ENCODE assay signal across 10 cellular contexts in the genomic region with DNA sequence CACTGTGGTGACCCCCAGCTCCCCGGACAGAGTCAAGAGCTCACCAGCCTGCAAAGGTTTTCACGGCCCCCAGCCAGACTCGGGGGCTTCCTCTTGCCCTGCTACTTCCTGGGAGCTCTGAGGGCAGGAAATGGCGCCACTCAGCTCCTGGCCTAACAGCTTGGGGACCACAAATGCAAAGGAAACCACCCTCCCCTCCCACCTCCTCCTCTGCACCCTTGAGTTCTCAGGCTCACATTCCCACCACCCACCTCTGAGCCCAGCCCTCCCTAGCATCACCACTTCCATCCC. TPM values are rescaled to one million over a fixed set of nuclear protein-coding genes. Genes with fewer than 3 reads are reported as not detected.
DNase-seq lines count a peak whose midpoint lies in the region; ATAC-seq and TF ChIP-seq lines count a peak whose summit lies in the region.
"Had no signal": no experiment of that assay in that cellular context is flagged by ENCODE, and none has a peak within 500 bp of the region (broad histone marks: within the 10 kb centered on the region; RNA-seq: fewer than 3 reads in every experiment).

No MANE protein-coding gene starts in this region.

- no peak for ATAC-seq in HG02973 (IDR thresholded peaks at IDR 0.05; ENCODE audit: unreplicated experiment)
- ATAC-seq: left ventricle myocardium superior had no signal

- intact Hi-C loops in activated T-helper 2 cell treated with anti-CD3 and anti-CD28 coated beads, Interferon-gamma antibody, Interleukin-2, Interleukin-4, amounts not matched to agents 10 μg/mL and 5 μg/mL and 100 μg/mL, durations not matched to agents 14 hours and 24 hours and 36 hours (cut with micrococcal nuclease): loop anchor here (5.0 kb wide), 2 partner anchors 35 to 50 kb away; no protein-coding TSS in a partner anchor

- peaks cover 44% of the 10 kb centered on the region for H3K36me3 Mint-ChIP-seq in activated T-helper 2 cell treated with anti-CD3 and anti-CD28 coated beads, Interferon-gamma antibody, Interleukin-2, Interleukin-4, amounts not matched to agents 10 μg/mL and 5 μg/mL and 100 μg/mL, durations not matched to agents 14 hours and 24 hours and 36 hours (ENCODE audit: low read depth)
- H3K36me3 Mint-ChIP-seq in progenitor cell of endocrine pancreas (ENCODE audit: insufficient read depth): no peaks in the 10 kb centered on the region

- H3K27ac Mint-ChIP-seq in activated T-helper 2 cell treated with anti-CD3 and anti-CD28 coated beads, Interferon-gamma antibody, Interleukin-2, Interleukin-4, amounts not matched to agents 10 μg/mL and 5 μg/mL and 100 μg/mL, durations not matched to agents 14 hours and 24 hours and 36 hours: peak overlapping the region; percentile 93
- H3K27ac Mint-ChIP-seq in progenitor cell of endocrine pancreas: no peak overlapping the region

- TF ChIP-seq POLR2A in GM10847 (IDR thresholded peaks at IDR 0.05; ENCODE audit: extremely low read depth, insufficient read length): peak; percentile 24

- DNase-seq in KG1 (lab: John Stamatoyannopoulos, UW) (peak; percentile 64), G401 (ENCODE audit: low spot score) (no peak), C1 segment of cervical spinal cord (lab: John Stamatoyannopoulos, UW) (no peak), progenitor cell of endocrine pancreas (ENCODE audit: low spot score, unreplicated experiment) (no peak)
- no peak for DNase-seq in activated T-helper 2 cell treated with anti-CD3 and anti-CD28 coated beads, Interferon-gamma antibody, Interleukin-2, Interleukin-4, amounts not matched to agents 10 μg/mL and 5 μg/mL and 100 μg/mL, durations not matched to agents 14 hours and 24 hours and 36 hours (ENCODE audit: low spot score)
- DNase-seq: left ventricle myocardium superior, NCI-H2171 had no signal

- H3K4me3 Mint-ChIP-seq in activated T-helper 2 cell treated with anti-CD3 and anti-CD28 coated beads, Interferon-gamma antibody, Interleukin-2, Interleukin-4, amounts not matched to agents 10 μg/mL and 5 μg/mL and 100 μg/mL, durations not matched to agents 14 hours and 24 hours and 36 hours (ENCODE audit: low read depth): peak overlapping the region; percentile 94
- H3K4me3 Mint-ChIP-seq in progenitor cell of endocrine pancreas (ENCODE audit: low read depth): no peak overlapping the region

- H3K4me1 Mint-ChIP-seq in activated T-helper 2 cell treated with anti-CD3 and anti-CD28 coated beads, Interferon-gamma antibody, Interleukin-2, Interleukin-4, amounts not matched to agents 10 μg/mL and 5 μg/mL and 100 μg/mL, durations not matched to agents 14 hours and 24 hours and 36 hours (ENCODE audit: low read depth): peaks cover 37% of the 10 kb centered on the region
- peaks cover 12% of the 10 kb centered on the region for H3K4me1 Mint-ChIP-seq in progenitor cell of endocrine pancreas (ENCODE audit: low read depth)

- H3K27me3 Mint-ChIP-seq in activated T-helper 2 cell treated with anti-CD3 and anti-CD28 coated beads, Interferon-gamma antibody, Interleukin-2, Interleukin-4, amounts not matched to agents 10 μg/mL and 5 μg/mL and 100 μg/mL, durations not matched to agents 14 hours and 24 hours and 36 hours (ENCODE audit: low read depth): no peaks in the 10 kb centered on the region
- H3K27me3 Mint-ChIP-seq in progenitor cell of endocrine pancreas: no peaks in the 10 kb centered on the region

- no peak for TF ChIP-seq CTCF in progenitor cell of endocrine pancreas (IDR thresholded peaks at IDR 0.05; ENCODE audit: unreplicated experiment)

- H3K27ac ChIP-seq in skin epidermis: peak overlapping the region in 17 of 21 experiments; percentile 14 to 96 (median 71)

- H3K9me3 Mint-ChIP-seq in activated T-helper 2 cell treated with anti-CD3 and anti-CD28 coated beads, Interferon-gamma antibody, Interleukin-2, Interleukin-4, amounts not matched to agents 10 μg/mL and 5 μg/mL and 100 μg/mL, durations not matched to agents 14 hours and 24 hours and 36 hours: no peaks in the 10 kb centered on the region
- H3K9me3 Mint-ChIP-seq in progenitor cell of endocrine pancreas (ENCODE audit: low read depth): no peaks in the 10 kb centered on the region

- H3K4me3 ChIP-seq in skin epidermis: peak overlapping the region in 6 of 7 experiments; percentile 21 to 48 (median 30)

- in situ Hi-C loops in G401 (cut with HindIII; ENCODE audit: low sequenced_read_pairs): no loop called here

RNA-seq across cellular contexts. Expression of gene SPN, which starts 0.4 kb away (rescaled TPM):
- 254 and 258 TPM in 2 replicates for total RNA-seq in activated T-helper 2 cell treated with anti-CD3 and anti-CD28 coated beads, Interferon-gamma antibody, Interleukin-2, Interleukin-4, amounts not matched to agents 10 μg/mL and 5 μg/mL and 100 μg/mL, durations not matched to agents 14 hours and 24 hours and 36 hours
- total RNA-seq in G401 (2014; rRNA removed; shearing (Covaris generic)): 0.37 TPM in 1 of 2 replicates, not detected in the other
- 0.19 and 0.20 TPM in 2 replicates for total RNA-seq in progenitor cell of endocrine pancreas

RNA-seq across cellular contexts. Expression of gene QPRT, which starts 16.3 kb away (rescaled TPM):
- 24.1 and 29.0 TPM in 2 replicates for total RNA-seq in activated T-helper 2 cell treated with anti-CD3 and anti-CD28 coated beads, Interferon-gamma antibody, Interleukin-2, Interleukin-4, amounts not matched to agents 10 μg/mL and 5 μg/mL and 100 μg/mL, durations not matched to agents 14 hours and 24 hours and 36 hours
- total RNA-seq in G401 (2014; rRNA removed; shearing (Covaris generic)): 96.6 and 105 TPM in 2 replicates
- total RNA-seq in progenitor cell of endocrine pancreas: 106 and 115 TPM in 2 replicates

Comparison
In these comparisons a context has a peak if more than half of its experiments do, and no peak if none do; other contexts are left out.
1. RNA of gene SPN, which starts 0.4 kb away (total RNA-seq): 254 to 258 TPM in activated T-helper 2 cell treated with anti-CD3 and anti-CD28 coated beads, Interferon-gamma antibody, Interleukin-2, Interleukin-4, amounts not matched to agents 10 μg/mL and 5 μg/mL and 100 μg/mL, durations not matched to agents 14 hours and 24 hours and 36 hours; 0.37 TPM in G401 and 0.19 to 0.20 TPM in progenitor cell of endocrine pancreas; every median in the first group is over 100 times any median in the second.